Comparison of ENCODE assay signal across 19 cellular contexts in genomic region chr2:232525199-232525598, GRCh38. TPM values are rescaled to one million over a fixed set of nuclear protein-coding genes. Genes with fewer than 3 reads are reported as not detected.
DNase-seq lines count a peak whose midpoint lies in the region; ATAC-seq and TF ChIP-seq lines count a peak whose summit lies in the region.
"Had no signal": no experiment of that assay in that cellular context is flagged by ENCODE, and none has a peak within 500 bp of the region (broad histone marks: within the 10 kb centered on the region; RNA-seq: fewer than 3 reads in every experiment).

No MANE protein-coding gene starts in this region.

- H3K4me1 ChIP-seq in BLaER1 (peaks cover 75% of the 10 kb centered on the region), gastrocnemius medialis (peaks cover 46 to 51% of the 10 kb centered on the region in 2 donors)

- H3K4me3 Mint-ChIP-seq in glutamatergic neuron (ENCODE audit: unreplicated experiment) (no peak overlapping the region), progenitor cell of endocrine pancreas (ENCODE audit: low read depth) (no peak overlapping the region)
- H3K4me3 Mint-ChIP-seq: HFFc6 had no signal

- H3K27ac Mint-ChIP-seq in glutamatergic neuron (ENCODE audit: unreplicated experiment) (no peak overlapping the region), progenitor cell of endocrine pancreas (no peak overlapping the region)
- H3K27ac Mint-ChIP-seq: HFFc6 had no signal

- no peaks in the 10 kb centered on the region for H3K36me3 ChIP-seq in BLaER1
- H3K36me3 ChIP-seq in gastrocnemius medialis = no peaks in the 10 kb centered on the region

- no peak for TF ChIP-seq POLR2A in gastrocnemius medialis (IDR thresholded peaks at IDR 0.05)

- TF ChIP-seq CTCF in glutamatergic neuron (IDR thresholded peaks at IDR 0.05; ENCODE audit: partially characterized antibody, unreplicated experiment) (no peak), gastrocnemius medialis (IDR thresholded peaks at IDR 0.05 in 4 of 5, conservative IDR thresholded peaks at IDR 0.05 in 1 of 5) (peak in 1 of 5 experiments; percentile 15), progenitor cell of endocrine pancreas (IDR thresholded peaks at IDR 0.05; ENCODE audit: unreplicated experiment) (no peak)

- H3K4me1 Mint-ChIP-seq in glutamatergic neuron (ENCODE audit: low read depth, unreplicated experiment) = peaks cover 3% of the 10 kb centered on the region
- peaks cover 1% of the 10 kb centered on the region for H3K4me1 Mint-ChIP-seq in progenitor cell of endocrine pancreas (ENCODE audit: low read depth)

- peaks cover 21% of the 10 kb centered on the region for H4K20me1 ChIP-seq in BLaER1

- ATAC-seq in gastrocnemius medialis (peak in 1 of 2 donors; percentile 13), GM19023 (IDR thresholded peaks at IDR 0.05; ENCODE audit: unreplicated experiment) (no peak)
- ATAC-seq: K562 had no signal

- H3K4me2 ChIP-seq in BLaER1 = peak overlapping the region; percentile 91

- no peak overlapping the region for H3K4me3 ChIP-seq in BLaER1
- H3K4me3 ChIP-seq in gastrocnemius medialis = peak overlapping the region in 2 of 4 donors; percentile 38 to 63
- H3K4me3 ChIP-seq: K562 had no signal

- DNase-seq in DMS 273 (lab: John Stamatoyannopoulos, UW; ENCODE audit: unreplicated experiment) = peak; percentile 62
- DNase-seq in DMS 273 treated with DMSO at 0.1 percent for 48 hours (lab: John Stamatoyannopoulos, UW) = no peak
- peak; percentile 42 for DNase-seq in glutamatergic neuron
- DNase-seq in gastrocnemius medialis = peak in 1 of 2 donors; percentile 32
- DNase-seq in progenitor cell of endocrine pancreas (ENCODE audit: low spot score, unreplicated experiment) = no peak
- DNase-seq in UCSD-AML1 (lab: John Stamatoyannopoulos, UW; ENCODE audit: unreplicated experiment) = no peak
- DNase-seq: ACHN; CD4-positive, alpha-beta memory T cell; DND-41; GDM1; HCEC 1CT; HFFc6 had no signal

- H3K9me3 Mint-ChIP-seq in glutamatergic neuron (ENCODE audit: unreplicated experiment) (peaks cover 2% of the 10 kb centered on the region), progenitor cell of endocrine pancreas (ENCODE audit: low read depth) (no peaks in the 10 kb centered on the region)
- H3K9me3 Mint-ChIP-seq: CD4-positive, alpha-beta memory T cell; HFFc6 had no signal

- intact Hi-C loops in gastrocnemius medialis (cut with DNase I; ENCODE audit: low total_unique reads) = loop anchor here (10.0 kb wide), 1 partner anchor 210 kb away; no protein-coding TSS in a partner anchor

- H3K36me3 Mint-ChIP-seq in glutamatergic neuron (ENCODE audit: unreplicated experiment) (no peaks in the 10 kb centered on the region), progenitor cell of endocrine pancreas (ENCODE audit: insufficient read depth) (no peaks in the 10 kb centered on the region)
- H3K36me3 Mint-ChIP-seq: CD4-positive, alpha-beta memory T cell had no signal

- in situ Hi-C loops in gastrocnemius medialis (cut with MboI; ENCODE audit: low sequenced_read_pairs in 4 of 4) = no loop called here

- H3K27me3 ChIP-seq in BLaER1 (peaks cover 40% of the 10 kb centered on the region), gastrocnemius medialis (peaks cover 0 to 7% (median 0%) of the 10 kb centered on the region in 3 donors)

- H3K27me3 Mint-ChIP-seq in glutamatergic neuron (ENCODE audit: unreplicated experiment) (peaks cover 12% of the 10 kb centered on the region), progenitor cell of endocrine pancreas (peaks cover 46% of the 10 kb centered on the region)

- H3K27ac ChIP-seq in BLaER1 (peak overlapping the region; percentile 38; the same call in 1 of the 2 replicates), gastrocnemius medialis (peak overlapping the region; percentile 90 to 97 (median 94))
- H3K27ac ChIP-seq: 22Rv1, C4-2B, HL-60 had no signal

- H3K9me3 ChIP-seq in BLaER1 (no peaks in the 10 kb centered on the region), gastrocnemius medialis (no peaks in the 10 kb centered on the region)

- no peak overlapping the region for H3K9ac ChIP-seq in BLaER1

RNA-seq across cellular contexts. Expression of gene CHRND, which starts 0.8 kb away (rescaled TPM):
- total RNA-seq in glutamatergic neuron (ENCODE audit: unreplicated experiment) (2.2 TPM), gastrocnemius medialis (100 to 1,000 TPM in 1 of 4 donors, 10 to 100 TPM in 3; 49.1 to 119 (median 81.1) TPM), progenitor cell of endocrine pancreas (0.12 TPM in 1 of 2 replicates, not detected in the other)
- total RNA-seq: CD4-positive, alpha-beta memory T cell; H1; HFFc6; K562 had no signal

RNA-seq across cellular contexts. Expression of gene PRSS56, which starts 5.0 kb away (rescaled TPM):
- total RNA-seq in glutamatergic neuron (ENCODE audit: unreplicated experiment) = not detected
- total RNA-seq in gastrocnemius medialis = 1 to 10 TPM; 1.0 to 3.2 (median 2.2) TPM
- total RNA-seq in progenitor cell of endocrine pancreas = not detected in 2 replicates
- total RNA-seq: CD4-positive, alpha-beta memory T cell; H1; HFFc6; K562 had no signal

RNA-seq across cellular contexts. Expression of gene CHRNG, which starts 14.3 kb away (rescaled TPM):
- total RNA-seq in glutamatergic neuron (ENCODE audit: unreplicated experiment) (3.5 TPM), gastrocnemius medialis (10 to 100 TPM in 3 of 4 donors, 1 to 10 TPM in 1; 3.5 to 57.5 (median 24.6) TPM), progenitor cell of endocrine pancreas (0.42 TPM in 1 of 2 replicates, not detected in the other)
- total RNA-seq: CD4-positive, alpha-beta memory T cell; H1; HFFc6; K562 had no signal

RNA-seq across cellular contexts. Expression of gene TIGD1, which starts 25.2 kb away (rescaled TPM):
- total RNA-seq in glutamatergic neuron (ENCODE audit: unreplicated experiment) = 12.3 TPM
- 1 to 10 TPM; 1.4 to 3.0 (median 2.1) TPM for total RNA-seq in gastrocnemius medialis
- total RNA-seq in progenitor cell of endocrine pancreas = 11.9 and 12.0 TPM in 2 replicates

RNA-seq across cellular contexts. Expression of gene EIF4E2, which starts 25.3 kb away (rescaled TPM):
- total RNA-seq in glutamatergic neuron (ENCODE audit: unreplicated experiment) (82.9 TPM), gastrocnemius medialis (100 to 1,000 TPM in 1 of 4 donors, 10 to 100 TPM in 3; 57.9 to 111 (median 71.2) TPM), progenitor cell of endocrine pancreas (78.5 and 81.9 TPM in 2 replicates)

Comparison
In these comparisons a context has a peak if more than half of its experiments do, and no peak if none do; other contexts are left out.
1. DNase-seq: peak in DMS 273 (single experiment) and glutamatergic neuron (single experiment); none in DMS 273 treated with DMSO at 0.1 percent for 48 hours (single experiment), progenitor cell of endocrine pancreas (single experiment) and UCSD-AML1 (single experiment).
2. RNA of gene CHRND, which starts 0.8 kb away (total RNA-seq): 49.1 to 119 TPM in gastrocnemius medialis; 2.2 TPM in glutamatergic neuron (single experiment) and 0.12 TPM in progenitor cell of endocrine pancreas; every median in the first group is over 10 times any median in the second.